In genomic region chr18:63318882-63319382, GRCh38 we compare ENCODE assay signal across 8 cellular contexts. TPM values are rescaled to one million over a fixed set of nuclear protein-coding genes. Genes with fewer than 3 reads are reported as not detected.
DNase-seq lines count a peak whose midpoint lies in the region; ATAC-seq, FAIRE-seq and TF ChIP-seq lines count a peak whose summit lies in the region.

No MANE protein-coding gene starts in this region.

- peaks cover 7% of the 10 kb centered on the region for H3K36me3 Mint-ChIP-seq in CD4-positive, CD25-positive, alpha-beta regulatory T cell
- peaks cover 35% of the 10 kb centered on the region for H3K36me3 Mint-ChIP-seq in natural killer cell treated with Interleukin-12 subunit alpha and Interleukin-12 subunit beta and Interleukin-15 and Interleukin-18, amount 100 ng/mL, for 72 hours

- H3K4me3 Mint-ChIP-seq in CD4-positive, CD25-positive, alpha-beta regulatory T cell: peak overlapping the region; percentile 94 to 100 (median 98)
- H3K4me3 Mint-ChIP-seq in natural killer cell treated with Interleukin-12 subunit alpha and Interleukin-12 subunit beta and Interleukin-15 and Interleukin-18, amount 100 ng/mL, for 72 hours: peak overlapping the region; percentile 96

- H2AFZ ChIP-seq in Karpas-422 (ENCODE audit: low read length): peak overlapping the region; percentile 40; the same call in 1 of the 2 replicates

- no peaks in the 10 kb centered on the region for H3K9me2 ChIP-seq in Karpas-422 (replicated peaks; ENCODE audit: insufficient read depth, low read length)

- H3K27ac Mint-ChIP-seq in CD4-positive, CD25-positive, alpha-beta regulatory T cell: peak overlapping the region; percentile 95 to 99 (median 97)
- peak overlapping the region; percentile 95 to 99 for H3K27ac Mint-ChIP-seq in natural killer cell treated with Interleukin-12 subunit alpha and Interleukin-12 subunit beta and Interleukin-15 and Interleukin-18, amount 100 ng/mL, for 72 hours

- FAIRE-seq in frontal cortex (lab: Jason Lieb, UNC): no peak

- H3K4me3 ChIP-seq in CD4-positive, CD25-positive, alpha-beta regulatory T cell (ENCODE audit: low read depth, low read length): peak overlapping the region; percentile 97
- peak overlapping the region; percentile 90 for H3K4me3 ChIP-seq in Karpas-422 (ENCODE audit: low read length)
- peak overlapping the region; percentile 94 for H3K4me3 ChIP-seq in coronary artery

- H3K36me3 ChIP-seq in CD4-positive, CD25-positive, alpha-beta regulatory T cell (ENCODE audit: control insufficient read depth, insufficient read depth, low read length): no peaks in the 10 kb centered on the region
- peaks cover 35% of the 10 kb centered on the region for H3K36me3 ChIP-seq in Karpas-422 (ENCODE audit: insufficient read depth, low read length)

- peak overlapping the region; percentile 90 for H3K9ac ChIP-seq in Karpas-422 (ENCODE audit: low read length)

- no peaks in the 10 kb centered on the region for H3K9me3 ChIP-seq in CD4-positive, CD25-positive, alpha-beta regulatory T cell (ENCODE audit: control insufficient read depth in 2 of 2, low read length in 2 of 2)
- H3K9me3 ChIP-seq in Karpas-422 (ENCODE audit: low read length): no peaks in the 10 kb centered on the region

- H3K27me3 Mint-ChIP-seq in CD4-positive, CD25-positive, alpha-beta regulatory T cell: peaks cover 5% of the 10 kb centered on the region
- no peaks in the 10 kb centered on the region for H3K27me3 Mint-ChIP-seq in natural killer cell treated with Interleukin-12 subunit alpha and Interleukin-12 subunit beta and Interleukin-15 and Interleukin-18, amount 100 ng/mL, for 72 hours

- DNase-seq in CD4-positive, CD25-positive, alpha-beta regulatory T cell: no peak
- peak; percentile 67 for DNase-seq in Karpas-422
- no peak for DNase-seq in coronary artery (ENCODE audit: low spot score)
- DNase-seq in natural killer cell treated with Interleukin-12 subunit alpha and Interleukin-12 subunit beta and Interleukin-15 and Interleukin-18, amount 100 ng/mL, for 72 hours (ENCODE audit: low spot score): no peak
- DNase-seq in frontal cortex (ENCODE audit: low spot score in 2 of 2): no peak
- DNase-seq in activated CD8-positive, alpha-beta memory T cell treated with anti-CD3 and anti-CD28 coated beads for 24 hours: no peak
- no peak for DNase-seq in AG20443 (ENCODE audit: low spot score)
- no peak for DNase-seq in NCI-H1694 (lab: John Stamatoyannopoulos, UW)

- peak overlapping the region; percentile 82 for H3K27ac ChIP-seq in CD4-positive, CD25-positive, alpha-beta regulatory T cell (ENCODE audit: insufficient read depth, low read length, poor library complexity, severe bottlenecking)
- H3K27ac ChIP-seq in Karpas-422 (ENCODE audit: low read length): peak overlapping the region; percentile 88
- peak overlapping the region; percentile 90 to 95 for H3K27ac ChIP-seq in coronary artery

- H4K20me1 ChIP-seq in Karpas-422 (ENCODE audit: insufficient read depth, low read depth, low read length): peaks cover 40% of the 10 kb centered on the region

- no peak for TF ChIP-seq CTCF in coronary artery (IDR thresholded peaks at IDR 0.05)

- H3K27me3 ChIP-seq in CD4-positive, CD25-positive, alpha-beta regulatory T cell (ENCODE audit: control insufficient read depth, insufficient read depth, low read length): no peaks in the 10 kb centered on the region
- H3K27me3 ChIP-seq in Karpas-422 (ENCODE audit: low read length): no peaks in the 10 kb centered on the region

- no peak for ATAC-seq in CD4-positive, CD25-positive, alpha-beta regulatory T cell (ENCODE audit: low read depth in 2 of 2)
- ATAC-seq in natural killer cell treated with Interleukin-12 subunit alpha and Interleukin-12 subunit beta and Interleukin-15 and Interleukin-18, amount 100 ng/mL, for 72 hours: no peak

- peaks cover 16 to 55% (median 37%) of the 10 kb centered on the region in 4 donors for H3K4me1 Mint-ChIP-seq in CD4-positive, CD25-positive, alpha-beta regulatory T cell
- peaks cover 57 to 73% of the 10 kb centered on the region in 2 donors for H3K4me1 Mint-ChIP-seq in natural killer cell treated with Interleukin-12 subunit alpha and Interleukin-12 subunit beta and Interleukin-15 and Interleukin-18, amount 100 ng/mL, for 72 hours (ENCODE audit: low read depth in 2 of 2)

- H3K4me2 ChIP-seq in Karpas-422 (ENCODE audit: low read depth, low read length, poor library complexity, severe bottlenecking): peak overlapping the region; percentile 93

- H3K9me3 Mint-ChIP-seq in CD4-positive, CD25-positive, alpha-beta regulatory T cell: peaks cover 0 to 2% (median 0%) of the 10 kb centered on the region in 7 donors
- no peaks in the 10 kb centered on the region for H3K9me3 Mint-ChIP-seq in natural killer cell treated with Interleukin-12 subunit alpha and Interleukin-12 subunit beta and Interleukin-15 and Interleukin-18, amount 100 ng/mL, for 72 hours

- peaks cover 56% of the 10 kb centered on the region for H3K79me2 ChIP-seq in Karpas-422 (ENCODE audit: low read length)

- H3K4me1 ChIP-seq in CD4-positive, CD25-positive, alpha-beta regulatory T cell (ENCODE audit: control insufficient read depth, insufficient read depth, low read length, poor library complexity, severe bottlenecking): peaks cover 60% of the 10 kb centered on the region
- H3K4me1 ChIP-seq in Karpas-422 (ENCODE audit: low read length): peaks cover 49% of the 10 kb centered on the region

RNA-seq across cellular contexts. Expression of gene BCL2, which starts 0.6 kb away (rescaled TPM):
- 125 TPM for total RNA-seq in CD4-positive, CD25-positive, alpha-beta regulatory T cell
- polyA plus RNA-seq in CD4-positive, CD25-positive, alpha-beta regulatory T cell: 10 to 100 TPM; 19.1 to 39.0 (median 29.5) TPM
- 263 and 271 TPM in 2 replicates for total RNA-seq in Karpas-422 (2014; rRNA removed; shearing (Covaris generic); ENCODE audit: low replicate concordance)
- 10 to 100 TPM; 61.7 to 84.7 TPM for total RNA-seq in natural killer cell treated with Interleukin-12 subunit alpha and Interleukin-12 subunit beta and Interleukin-15 and Interleukin-18, amount 100 ng/mL, for 72 hours
- 17.9 TPM for total RNA-seq in frontal cortex

RNA-seq across cellular contexts. Expression of gene KDSR, which starts 48.1 kb away (rescaled TPM):
- 42.0 TPM for total RNA-seq in CD4-positive, CD25-positive, alpha-beta regulatory T cell
- 100 to 1,000 TPM in 3 of 4 donors, 10 to 100 TPM in 1; 99.8 to 119 (median 106) TPM for polyA plus RNA-seq in CD4-positive, CD25-positive, alpha-beta regulatory T cell
- total RNA-seq in Karpas-422 (2014; rRNA removed; shearing (Covaris generic); ENCODE audit: low replicate concordance): 56.8 and 64.4 TPM in 2 replicates
- total RNA-seq in natural killer cell treated with Interleukin-12 subunit alpha and Interleukin-12 subunit beta and Interleukin-15 and Interleukin-18, amount 100 ng/mL, for 72 hours: 10 to 100 TPM; 21.4 to 38.5 TPM
- 12.2 TPM for total RNA-seq in frontal cortex
